Comparison of ENCODE assay signal across 8 cellular contexts in genomic region chr2:101473581-101473910, GRCh38. TPM values are rescaled to one million over a fixed set of nuclear protein-coding genes. Genes with fewer than 3 reads are reported as not detected.
A peak's percentile ranks its signal among the peaks of the same experiment; 100 is the strongest.
DNase-seq lines count a peak whose midpoint lies in the region; ATAC-seq and TF ChIP-seq lines count a peak whose summit lies in the region.

No MANE protein-coding gene starts in this region.

- peak overlapping the region; percentile 96 for H4K8ac ChIP-seq in mesenchymal stem cell (ENCODE audit: low read length)

- peak overlapping the region in 1 of 2 experiments; percentile 7 for H2BK12ac ChIP-seq in mesenchymal stem cell (ENCODE audit: low read length in 2 of 2)

- no peak overlapping the region for H2AK5ac ChIP-seq in mesenchymal stem cell (ENCODE audit: low read length, severe bottlenecking)

- H3K27me3 ChIP-seq in mesenchymal stem cell (ENCODE audit: control insufficient read depth in 1 of 2, insufficient read depth in 1 of 2, low read length in 2 of 2), result no peaks in the 10 kb centered on the region
- H3K27me3 ChIP-seq in thyroid gland, result no peaks in the 10 kb centered on the region

- H3K23ac ChIP-seq in mesenchymal stem cell (ENCODE audit: low read length in 2 of 2), result peak overlapping the region in 1 of 2 experiments; percentile 81

- peak overlapping the region; percentile 75 to 90 for H3K4ac ChIP-seq in mesenchymal stem cell (ENCODE audit: low read depth in 1 of 2, low read length in 2 of 2)

- H4K91ac ChIP-seq in mesenchymal stem cell (ENCODE audit: low read length), result peak overlapping the region; percentile 77

- peaks cover 16% of the 10 kb centered on the region for H3K27me3 Mint-ChIP-seq in activated T-cell treated with anti-CD3 and anti-CD28 coated beads, Interleukin-2, amount 50 U/mL, for 24 hours
- H3K27me3 Mint-ChIP-seq in chondrocyte (ENCODE audit: low read depth), result no peaks in the 10 kb centered on the region

- H3K14ac ChIP-seq in mesenchymal stem cell (ENCODE audit: low read length in 2 of 2), result peak overlapping the region in 1 of 2 experiments; percentile 57

- H3K4me2 ChIP-seq in mesenchymal stem cell (ENCODE audit: low read length, poor library complexity, severe bottlenecking), result peak overlapping the region; percentile 98

- peaks cover 2% of the 10 kb centered on the region for H3K4me1 ChIP-seq in mesenchymal stem cell (ENCODE audit: control insufficient read depth, insufficient read depth, low read depth, low read length)
- peaks cover 0 to 17% of the 10 kb centered on the region in 2 donors for H3K4me1 ChIP-seq in thyroid gland

- peak overlapping the region; percentile 100 for H3K9ac ChIP-seq in mesenchymal stem cell (ENCODE audit: low read length)

- no peaks in the 10 kb centered on the region for H3K79me1 ChIP-seq in mesenchymal stem cell (replicated peaks; ENCODE audit: low read length, poor library complexity, severe bottlenecking)

- H2AFZ ChIP-seq in mesenchymal stem cell (ENCODE audit: low read depth, low read length), result peak overlapping the region; percentile 70

- H3K4me3 ChIP-seq in mesenchymal stem cell (ENCODE audit: insufficient read depth in 1 of 2, low read depth in 1 of 2, low read length in 2 of 2) (peak overlapping the region; percentile 66 to 84), thyroid gland (replicated peaks in 1 of 3) (peak overlapping the region in 1 of 3 donors; percentile 52)

- H3K9me3 Mint-ChIP-seq in activated T-cell treated with anti-CD3 and anti-CD28 coated beads, Interleukin-2, amount 50 U/mL, for 24 hours, result no peaks in the 10 kb centered on the region
- no peaks in the 10 kb centered on the region for H3K9me3 Mint-ChIP-seq in chondrocyte (ENCODE audit: low read depth)

- no peaks in the 10 kb centered on the region for H3K36me3 Mint-ChIP-seq in activated T-cell treated with anti-CD3 and anti-CD28 coated beads, Interleukin-2, amount 50 U/mL, for 24 hours (ENCODE audit: low read depth)
- H3K36me3 Mint-ChIP-seq in chondrocyte (ENCODE audit: low read depth), result no peaks in the 10 kb centered on the region

- TF ChIP-seq POLR2A in thyroid gland (IDR thresholded peaks at IDR 0.05), result no peak

- ATAC-seq in HG02678 (IDR thresholded peaks at IDR 0.05; ENCODE audit: unreplicated experiment), result no peak

- intact Hi-C loops in thyroid gland (cut with DNase I), result no loop called here

- H3K27ac ChIP-seq in mesenchymal stem cell (ENCODE audit: low read length, poor library complexity, severe bottlenecking) (no peak overlapping the region), thyroid gland (peak overlapping the region in 2 of 3 donors; percentile 53 to 79)

- no peak for DNase-seq in activated T-cell treated with anti-CD3 and anti-CD28 coated beads, Interleukin-2, amount 50 U/mL, for 24 hours
- no peak for DNase-seq in activated T-cell treated with anti-CD3 and anti-CD28 coated beads for 4 hours
- DNase-seq in chondrocyte (ENCODE audit: low spot score), result no peak
- no peak for DNase-seq in mesenchymal stem cell
- DNase-seq in thyroid gland, result no peak
- DNase-seq in dedifferentiated amniotic fluid mesenchymal stem cell (ENCODE audit: extremely low spot score), result no peak
- DNase-seq in NCI-H2227 treated with DMSO at 0.1 percent for 48 hours (lab: John Stamatoyannopoulos, UW), result no peak

- peak overlapping the region; percentile 92 to 97 for H3K18ac ChIP-seq in mesenchymal stem cell (ENCODE audit: low read depth in 1 of 2, low read length in 2 of 2)

- 53% methylated on average over 3 of the region's 3 CpGs for WGBS in mesenchymal stem cell
- WGBS in thyroid gland, 2 donors, result 44 to 48% methylated on average over 3 of the region's 3 CpGs

- H3K4me1 Mint-ChIP-seq in activated T-cell treated with anti-CD3 and anti-CD28 coated beads, Interleukin-2, amount 50 U/mL, for 24 hours (ENCODE audit: low read depth), result peaks cover 14% of the 10 kb centered on the region
- H3K4me1 Mint-ChIP-seq in chondrocyte (ENCODE audit: low read depth), result peaks cover 10% of the 10 kb centered on the region

- H3K4me3 Mint-ChIP-seq in activated T-cell treated with anti-CD3 and anti-CD28 coated beads, Interleukin-2, amount 50 U/mL, for 24 hours, result peak overlapping the region; percentile 76
- peak overlapping the region; percentile 71 for H3K4me3 Mint-ChIP-seq in chondrocyte (ENCODE audit: unreplicated experiment)

- H3K9me3 ChIP-seq in mesenchymal stem cell (ENCODE audit: control insufficient read depth, low read length), result no peaks in the 10 kb centered on the region
- no peaks in the 10 kb centered on the region for H3K9me3 ChIP-seq in thyroid gland

- no peak overlapping the region for H2BK15ac ChIP-seq in mesenchymal stem cell (ENCODE audit: low read depth, poor library complexity, severe bottlenecking)

- peak overlapping the region; percentile 63 for H3K27ac Mint-ChIP-seq in activated T-cell treated with anti-CD3 and anti-CD28 coated beads, Interleukin-2, amount 50 U/mL, for 24 hours
- peak overlapping the region; percentile 36 for H3K27ac Mint-ChIP-seq in chondrocyte (ENCODE audit: unreplicated experiment)

- H2BK5ac ChIP-seq in mesenchymal stem cell (ENCODE audit: low read depth, low read length, poor library complexity, severe bottlenecking), result no peak overlapping the region

- TF ChIP-seq CTCF in chondrocyte (IDR thresholded peaks at IDR 0.05), result no peak
- TF ChIP-seq CTCF in thyroid gland (IDR thresholded peaks at IDR 0.05), result no peak

- H3K36me3 ChIP-seq in mesenchymal stem cell (ENCODE audit: control insufficient read depth in 1 of 2, insufficient read depth in 2 of 2, low read depth in 1 of 2, low read length in 2 of 2) (peaks cover 0 to 29% of the 10 kb centered on the region in 2 experiments), thyroid gland (no peaks in the 10 kb centered on the region)

- peak overlapping the region; percentile 97 for H2BK120ac ChIP-seq in mesenchymal stem cell (ENCODE audit: low read depth, low read length)

RNA-seq across cellular contexts. Expression of gene RFX8, which starts 1.4 kb away (rescaled TPM):
- total RNA-seq in chondrocyte (not detected in 3 replicates), thyroid gland (1 to 10 TPM in 1 of 4 donors, not detected in 3; 1.9 TPM)
- 0.55 TPM for polyA plus RNA-seq in mesenchymal stem cell (2013, experiment 1 of 2)
- 0.66 TPM for polyA plus RNA-seq in mesenchymal stem cell (2013, experiment 2 of 2)
